In genomic region chr4:7529368-7529923, GRCh38 we compare ENCODE assay signal across 17 cellular contexts.
"Had no signal": no experiment of that assay in that cellular context is flagged by ENCODE, and none has a peak within 500 bp of the region (broad histone marks: within the 10 kb centered on the region; RNA-seq: fewer than 3 reads in every experiment).

No MANE protein-coding gene starts in this region.

- H3K36me3 ChIP-seq: uterus had no signal

- H3K27ac Mint-ChIP-seq: activated CD4-positive, alpha-beta T cell treated with anti-CD3 and anti-CD28 coated beads, Interleukin-2, amount 10 ng/mL, durations not matched to agents 7 days and 5 days; activated naive CD8-positive, alpha-beta T cell treated with anti-CD3 and anti-CD28 coated beads, Interleukin-2, amount 10 ng/mL, durations not matched to agents 7 days and 5 days; memory B cell; naive thymus-derived CD8-positive, alpha-beta T cell had no signal

- H3K27me3 ChIP-seq: tibial nerve, uterus had no signal

- DNase-seq: activated CD4-positive, alpha-beta T cell treated with anti-CD3 and anti-CD28 coated beads, Interleukin-2, amount 10 ng/mL, durations not matched to agents 7 days and 5 days; activated naive CD8-positive, alpha-beta T cell treated with anti-CD3 and anti-CD28 coated beads, Interleukin-2, amount 10 ng/mL, durations not matched to agents 7 days and 5 days; aorta; effector CD8-positive, alpha-beta T cell; foreskin melanocyte; head of caudate nucleus; kidney; left ventricle myocardium superior; naive thymus-derived CD8-positive, alpha-beta T cell; occipital lobe; stimulated activated CD4-positive, alpha-beta T cell treated with anti-CD3 and anti-CD28 coated beads, Interleukin-4, amount 100 ng/mL, for 24 hours; stimulated activated naive CD4-positive, alpha-beta T cell; substantia nigra; uterus had no signal

- FAIRE-seq: kidney had no signal

- H3K27ac ChIP-seq: skin epidermis, uterus had no signal

- H3K9me3 ChIP-seq: uterus had no signal

- H3K4me3 ChIP-seq: skin epidermis, tibial nerve, uterus had no signal

- H3K36me3 Mint-ChIP-seq: activated naive CD8-positive, alpha-beta T cell treated with anti-CD3 and anti-CD28 coated beads, Interleukin-2, amount 10 ng/mL, durations not matched to agents 7 days and 5 days; memory B cell had no signal

- H3K4me1 ChIP-seq: uterus had no signal

- H3K4me3 Mint-ChIP-seq: activated CD4-positive, alpha-beta T cell treated with anti-CD3 and anti-CD28 coated beads, Interleukin-2, amount 10 ng/mL, durations not matched to agents 7 days and 5 days; activated naive CD8-positive, alpha-beta T cell treated with anti-CD3 and anti-CD28 coated beads, Interleukin-2, amount 10 ng/mL, durations not matched to agents 7 days and 5 days; memory B cell; naive thymus-derived CD8-positive, alpha-beta T cell had no signal

- H3K9me3 Mint-ChIP-seq: activated CD4-positive, alpha-beta T cell treated with anti-CD3 and anti-CD28 coated beads, Interleukin-2, amount 10 ng/mL, durations not matched to agents 7 days and 5 days; activated naive CD8-positive, alpha-beta T cell treated with anti-CD3 and anti-CD28 coated beads, Interleukin-2, amount 10 ng/mL, durations not matched to agents 7 days and 5 days had no signal
